Comparison of ENCODE assay signal across 14 cellular contexts in the genomic region with DNA sequence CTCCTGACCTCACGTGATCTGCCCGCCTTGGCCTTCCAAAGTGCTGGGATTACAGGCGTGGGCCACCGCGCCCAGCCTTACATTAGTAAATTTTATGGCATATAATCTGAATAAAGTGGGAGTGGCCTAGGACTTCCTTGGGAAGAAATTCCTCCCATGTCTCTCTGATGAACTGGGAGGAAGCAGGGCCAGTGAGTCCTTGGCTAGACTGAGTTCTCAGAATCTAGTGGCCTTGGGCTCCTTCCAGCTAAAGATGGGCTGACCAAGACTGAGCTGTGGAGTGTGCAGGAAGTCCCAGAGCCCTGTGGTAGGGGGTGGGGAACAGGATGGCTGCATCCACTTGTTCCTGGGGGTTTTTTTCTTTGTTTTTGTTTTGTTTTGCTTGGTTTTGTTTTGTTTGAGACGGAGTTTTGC. TPM values are rescaled to one million over a fixed set of nuclear protein-coding genes. Genes with fewer than 3 reads are reported as not detected.
A peak's percentile ranks its signal among the peaks of the same experiment; 100 is the strongest.
DNase-seq lines count a peak whose midpoint lies in the region; ATAC-seq, FAIRE-seq and TF ChIP-seq lines count a peak whose summit lies in the region.
"Had no signal": no experiment of that assay in that cellular context is flagged by ENCODE, and none has a peak within 500 bp of the region (broad histone marks: within the 10 kb centered on the region; RNA-seq: fewer than 3 reads in every experiment).

No MANE protein-coding gene starts in this region.

- peak in 1 of 2 experiments; percentile 27; a peak in 2 of 6 replicates for ATAC-seq in A549
- ATAC-seq in SK-N-SH treated with all-trans-retinoic acid at 6 μM for 48 hours = peak; percentile 25; the same call in 2 of the 3 replicates

- peak overlapping the region; percentile 9; the same call in 1 of the 3 replicates for H3K4me2 ChIP-seq in A549
- H3K4me2 ChIP-seq: hepatocyte had no signal

- H3K9me3 ChIP-seq in A549 = no peaks in the 10 kb centered on the region
- H3K9me3 ChIP-seq: SJSA1 had no signal

- FAIRE-seq in A549 (lab: Jason Lieb, UNC) = no peak
- FAIRE-seq: colon had no signal

- peak overlapping the region; percentile 26 to 80; a peak in 5 of 6 replicates for H3K27ac ChIP-seq in A549
- H3K27ac ChIP-seq: hepatocyte, SJSA1 had no signal

- TF ChIP-seq RAD21 in A549 (conservative IDR thresholded peaks at IDR 0.05 in 1 of 2, IDR thresholded peaks at IDR 0.05 in 1 of 2) = no peak

- no peaks in the 10 kb centered on the region for H3K9me3 Mint-ChIP-seq in nephron

- H3K27ac Mint-ChIP-seq in nephron = peak overlapping the region; percentile 60 to 87 (median 74)

- H3K27me3 Mint-ChIP-seq in nephron (ENCODE audit: low read depth) = no peaks in the 10 kb centered on the region

- H3K36me3 Mint-ChIP-seq in nephron (ENCODE audit: low read depth) = peaks cover 8% of the 10 kb centered on the region

- H3K4me1 ChIP-seq in A549 = peaks cover 55% of the 10 kb centered on the region

- DNase-seq in A549 (ENCODE audit: low read depth in 1 of 2, low spot score in 1 of 2) (peak in 1 of 2 experiments; percentile 53), fibroblast of pulmonary artery (ENCODE audit: low read depth) (peak; percentile 53), mesenteric fat pad (ENCODE audit: low spot score) (no peak), NCI-H510A (lab: John Stamatoyannopoulos, UW) (no peak), GM13976 (ENCODE audit: low spot score) (no peak), DMS153 treated with DMSO at 0.1 percent for 48 hours (lab: John Stamatoyannopoulos, UW; ENCODE audit: unreplicated experiment) (no peak)
- DNase-seq: DND-41, NCI-H1092 treated with DMSO at 0.1 percent for 48 hours, NCI-H526 treated with DMSO at 0.1 percent for 48 hours had no signal

- TF ChIP-seq CTCF in A549 (IDR thresholded peaks at IDR 0.05) (no peak), fibroblast of pulmonary artery (IDR thresholded peaks at IDR 0.05; ENCODE audit: low read length, missing control alignments) (no peak), nephron (IDR thresholded peaks at IDR 0.05; ENCODE audit: unreplicated experiment in 3 of 3) (no peak), GM13976 (IDR thresholded peaks at IDR 0.05; ENCODE audit: borderline replicate concordance, control extremely low read depth, extremely low read depth, insufficient read depth, missing control alignments) (no peak)

- H3K4me1 Mint-ChIP-seq in nephron = peaks cover 39% of the 10 kb centered on the region

- in situ Hi-C loops in GM13976 (cut with MboI; ENCODE audit: low sequenced_read_pairs, unreplicated experiment) = loop anchor here (5.0 kb wide), 1 partner anchor 204 kb away; no protein-coding TSS in a partner anchor

- TF ChIP-seq POLR2A in A549 (IDR thresholded peaks at IDR 0.05; ENCODE audit: low read length) = no peak

- TF ChIP-seq EP300 in A549 (IDR thresholded peaks at IDR 0.05) = no peak

- 76% methylated on average over 6 of the region's 6 CpGs for WGBS in A549 (ENCODE audit: missing lambda C conversion rate)

- H3K4me3 ChIP-seq in A549 (no peak overlapping the region), fibroblast of pulmonary artery (replicated peaks; ENCODE audit: low read depth, low read length) (no peak overlapping the region)
- H3K4me3 ChIP-seq: hepatocyte, SJSA1 had no signal

- POLR2A ChIA-PET in A549 (lab: Yijun Ruan, JAX) = no interaction called here

- no peak overlapping the region for H3K4me3 Mint-ChIP-seq in nephron

- CTCF ChIA-PET in A549 (lab: Yijun Ruan, JAX) = interaction anchor here (1.0 to 11.5 kb wide), 16 partner anchors 10 to 244 kb away, joined by 4 to 231 read pairs (median 22); partner anchors contain the start of genes CAVIN1 and NAGLU

TF ChIP-seq in A549, 52 proteins besides CTCF, POLR2A, EP300 and RAD21:
- TF ChIP-seq EHMT2 (IDR thresholded peaks at IDR 0.05; ENCODE audit: low read depth) (no peak), MAZ (IDR thresholded peaks at IDR 0.05; ENCODE audit: borderline replicate concordance, low read depth, low read length) (no peak)

TF ChIP-seq in SK-N-SH treated with all-trans-retinoic acid at 6 μM for 48 hours, 23 proteins besides CTCF, POLR2A, EP300 and RAD21:
- TF ChIP-seq ZNF70 (CRISPR knock-in tag; IDR thresholded peaks at IDR 0.05) (no peak), ISL1 (CRISPR knock-in tag; IDR thresholded peaks at IDR 0.05) (no peak), PPARA (CRISPR knock-in tag; IDR thresholded peaks at IDR 0.05; ENCODE audit: borderline replicate concordance) (no peak), ZNF8 (CRISPR knock-in tag; IDR thresholded peaks at IDR 0.05) (no peak), SNAI2 (CRISPR knock-in tag; IDR thresholded peaks at IDR 0.05) (no peak), ZFP3 (CRISPR knock-in tag; IDR thresholded peaks at IDR 0.05) (no peak), RARB (CRISPR knock-in tag; IDR thresholded peaks at IDR 0.05) (no peak), ZNF565 (CRISPR knock-in tag; conservative IDR thresholded peaks at IDR 0.05; ENCODE audit: low read depth) (no peak), CSDC2 (CRISPR knock-in tag; IDR thresholded peaks at IDR 0.05) (no peak), TCF4 (CRISPR knock-in tag; IDR thresholded peaks at IDR 0.05; ENCODE audit: borderline replicate concordance) (no peak), ARNTL (CRISPR knock-in tag; IDR thresholded peaks at IDR 0.05; ENCODE audit: borderline replicate concordance, low read depth) (no peak)
- TF ChIP-seq, protein P1, sequence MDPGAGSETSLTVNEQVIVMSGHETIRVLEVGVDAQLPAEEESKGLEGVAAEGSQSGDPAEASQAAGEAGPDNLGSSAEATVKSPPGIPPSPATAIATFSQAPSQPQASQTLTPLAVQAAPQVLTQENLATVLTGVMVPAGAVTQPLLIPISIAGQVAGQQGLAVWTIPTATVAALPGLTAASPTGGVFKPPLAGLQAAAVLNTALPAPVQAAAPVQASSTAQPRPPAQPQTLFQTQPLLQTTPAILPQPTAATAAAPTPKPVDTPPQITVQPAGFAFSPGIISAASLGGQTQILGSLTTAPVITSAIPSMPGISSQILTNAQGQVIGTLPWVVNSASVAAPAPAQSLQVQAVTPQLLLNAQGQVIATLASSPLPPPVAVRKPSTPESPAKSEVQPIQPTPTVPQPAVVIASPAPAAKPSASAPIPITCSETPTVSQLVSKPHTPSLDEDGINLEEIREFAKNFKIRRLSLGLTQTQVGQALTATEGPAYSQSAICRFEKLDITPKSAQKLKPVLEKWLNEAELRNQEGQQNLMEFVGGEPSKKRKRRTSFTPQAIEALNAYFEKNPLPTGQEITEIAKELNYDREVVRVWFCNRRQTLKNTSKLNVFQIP (CRISPR knock-in tag; IDR thresholded peaks at IDR 0.05; ENCODE audit: borderline replicate concordance, low read depth) = no peak
- TF ChIP-seq, protein P2, sequence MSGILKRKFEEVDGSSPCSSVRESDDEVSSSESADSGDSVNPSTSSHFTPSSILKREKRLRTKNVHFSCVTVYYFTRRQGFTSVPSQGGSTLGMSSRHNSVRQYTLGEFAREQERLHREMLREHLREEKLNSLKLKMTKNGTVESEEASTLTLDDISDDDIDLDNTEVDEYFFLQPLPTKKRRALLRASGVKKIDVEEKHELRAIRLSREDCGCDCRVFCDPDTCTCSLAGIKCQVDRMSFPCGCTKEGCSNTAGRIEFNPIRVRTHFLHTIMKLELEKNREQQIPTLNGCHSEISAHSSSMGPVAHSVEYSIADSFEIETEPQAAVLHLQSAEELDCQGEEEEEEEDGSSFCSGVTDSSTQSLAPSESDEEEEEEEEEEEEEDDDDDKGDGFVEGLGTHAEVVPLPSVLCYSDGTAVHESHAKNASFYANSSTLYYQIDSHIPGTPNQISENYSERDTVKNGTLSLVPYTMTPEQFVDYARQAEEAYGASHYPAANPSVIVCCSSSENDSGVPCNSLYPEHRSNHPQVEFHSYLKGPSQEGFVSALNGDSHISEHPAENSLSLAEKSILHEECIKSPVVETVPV (CRISPR knock-in tag; IDR thresholded peaks at IDR 0.05) = no peak

RNA-seq across cellular contexts. Expression of gene NAGLU, which starts 10.0 kb away (rescaled TPM):
- 17.8 and 18.0 TPM in 2 replicates for polyA plus RNA-seq in A549 (2011; rRNA removed)
- polyA plus RNA-seq in A549 (2012; cell fraction: cytosol; rRNA removed) = 33.3 and 49.9 TPM in 2 replicates
- polyA plus RNA-seq in A549 (2012; cell fraction: nucleus; rRNA removed) = 125 and 164 TPM in 2 replicates
- 28.2 to 34.5 TPM (median 34.0 TPM) in 3 replicates for polyA plus RNA-seq in A549 (2017; fragmentation: RNase III; extraction: RNeasy Plus Mini Kit Qiagen cat#74134 plus additional on column Dnase treatment)
- polyA minus RNA-seq in A549 (2011; rRNA and poly(A)+ RNA removed) = 22.4 and 34.9 TPM in 2 replicates
- total RNA-seq in mesenteric fat pad = 58.7 TPM

RNA-seq across cellular contexts. Expression of gene HSD17B1, which starts 26.7 kb away (rescaled TPM):
- 0.40 and 0.49 TPM in 2 replicates for polyA plus RNA-seq in A549 (2011; rRNA removed)
- 1.3 and 1.4 TPM in 2 replicates for polyA plus RNA-seq in A549 (2012; cell fraction: cytosol; rRNA removed)
- polyA plus RNA-seq in A549 (2012; cell fraction: nucleus; rRNA removed) = 3.4 and 4.8 TPM in 2 replicates
- polyA plus RNA-seq in A549 (2017; fragmentation: RNase III; extraction: RNeasy Plus Mini Kit Qiagen cat#74134 plus additional on column Dnase treatment) = 1.2 to 1.9 TPM (median 1.5 TPM) in 3 replicates
- polyA minus RNA-seq in A549 (2011; rRNA and poly(A)+ RNA removed) = 0.24 and 0.29 TPM in 2 replicates
- total RNA-seq in mesenteric fat pad = 3.2 TPM

RNA-seq across cellular contexts. Expression of gene COASY, which starts 35.9 kb away (rescaled TPM):
- polyA plus RNA-seq in A549 (2011; rRNA removed) (65.4 and 77.5 TPM in 2 replicates), A549 (2017; fragmentation: RNase III; extraction: RNeasy Plus Mini Kit Qiagen cat#74134 plus additional on column Dnase treatment) (103 to 113 TPM (median 112 TPM) in 3 replicates)
- 116 and 139 TPM in 2 replicates for polyA plus RNA-seq in A549 (2012; cell fraction: cytosol; rRNA removed)
- 273 and 349 TPM in 2 replicates for polyA plus RNA-seq in A549 (2012; cell fraction: nucleus; rRNA removed)
- 86.3 and 94.3 TPM in 2 replicates for polyA minus RNA-seq in A549 (2011; rRNA and poly(A)+ RNA removed)
- total RNA-seq in mesenteric fat pad = 57.3 TPM

RNA-seq across cellular contexts. Expression of gene MLX, which starts 40.9 kb away (rescaled TPM):
- polyA plus RNA-seq in A549 (2011; rRNA removed) (48.0 and 48.6 TPM in 2 replicates), A549 (2017; fragmentation: RNase III; extraction: RNeasy Plus Mini Kit Qiagen cat#74134 plus additional on column Dnase treatment) (46.3 to 48.1 TPM (median 47.0 TPM) in 3 replicates)
- polyA plus RNA-seq in A549 (2012; cell fraction: cytosol; rRNA removed) = 34.8 and 40.4 TPM in 2 replicates
- 39.8 and 41.7 TPM in 2 replicates for polyA plus RNA-seq in A549 (2012; cell fraction: nucleus; rRNA removed)
- 49.3 and 59.8 TPM in 2 replicates for polyA minus RNA-seq in A549 (2011; rRNA and poly(A)+ RNA removed)
- 50.6 TPM for total RNA-seq in mesenteric fat pad

RNA-seq across cellular contexts. Expression of gene PSMC3IP, which starts 51.5 kb away (rescaled TPM):
- polyA plus RNA-seq in A549 (2011; rRNA removed) (17.8 and 26.1 TPM in 2 replicates), A549 (2017; fragmentation: RNase III; extraction: RNeasy Plus Mini Kit Qiagen cat#74134 plus additional on column Dnase treatment) (37.3 to 40.7 TPM (median 37.9 TPM) in 3 replicates)
- polyA plus RNA-seq in A549 (2012; cell fraction: cytosol; rRNA removed) = 26.0 and 33.5 TPM in 2 replicates
- 25.9 and 35.2 TPM in 2 replicates for polyA plus RNA-seq in A549 (2012; cell fraction: nucleus; rRNA removed)
- polyA minus RNA-seq in A549 (2011; rRNA and poly(A)+ RNA removed) = 8.3 and 9.2 TPM in 2 replicates
- total RNA-seq in mesenteric fat pad = 2.2 TPM
